In genomic region chr2:161382747-161383146, GRCh38 we compare ENCODE assay signal across 27 cellular contexts. TPM values are rescaled to one million over a fixed set of nuclear protein-coding genes. Genes with fewer than 3 reads are reported as not detected.
"Had no signal": no experiment of that assay in that cellular context is flagged by ENCODE, and none has a peak within 500 bp of the region (broad histone marks: within the 10 kb centered on the region; RNA-seq: fewer than 3 reads in every experiment).

No MANE protein-coding gene starts in this region.

- H3K36me3 ChIP-seq: adrenal gland had no signal

- H3K27ac ChIP-seq: adrenal gland, VCaP had no signal

- H3K9me3 ChIP-seq: adrenal gland had no signal

- H3K27ac Mint-ChIP-seq: activated CD4-positive, alpha-beta memory T cell treated with anti-CD3 and anti-CD28 coated beads, Interleukin-2, amount 10 ng/mL, durations not matched to agents 7 days and 5 days; activated CD4-positive, alpha-beta T cell treated with anti-CD3 and anti-CD28 coated beads for 36 hours; activated naive CD4-positive, alpha-beta T cell treated with anti-CD3 and anti-CD28 coated beads, Interleukin-2, amount 10 ng/mL, durations not matched to agents 7 days and 5 days; activated naive CD8-positive, alpha-beta T cell treated with anti-CD3 and anti-CD28 coated beads, Interleukin-2, amount 10 ng/mL, durations not matched to agents 7 days and 5 days; activated T-cell treated with anti-CD3 and anti-CD28 coated beads, Interleukin-2, amount 50 U/mL, for 72 hours; activated T-helper 2 cell treated with anti-CD3 and anti-CD28 coated beads, Interferon-gamma antibody, Interleukin-2, Interleukin-4, amounts not matched to agents 10 μg/mL and 5 μg/mL and 100 μg/mL, durations not matched to agents 14 hours and 24 hours and 36 hours; T-cell had no signal

- H3K27me3 ChIP-seq: adrenal gland had no signal

- H3K27me3 Mint-ChIP-seq: activated CD4-positive, alpha-beta memory T cell treated with anti-CD3 and anti-CD28 coated beads, Interleukin-2, amount 10 ng/mL, durations not matched to agents 7 days and 5 days; activated CD4-positive, alpha-beta T cell treated with anti-CD3 and anti-CD28 coated beads for 36 hours; activated naive CD4-positive, alpha-beta T cell treated with anti-CD3 and anti-CD28 coated beads, Interleukin-2, amount 10 ng/mL, durations not matched to agents 7 days and 5 days; activated naive CD8-positive, alpha-beta T cell treated with anti-CD3 and anti-CD28 coated beads, Interleukin-2, amount 10 ng/mL, durations not matched to agents 7 days and 5 days; T-cell had no signal

- H3K4me1 ChIP-seq: adrenal gland had no signal

- H3K4me3 ChIP-seq: adrenal gland had no signal

- H3K4me3 Mint-ChIP-seq: activated CD4-positive, alpha-beta memory T cell treated with anti-CD3 and anti-CD28 coated beads, Interleukin-2, amount 10 ng/mL, durations not matched to agents 7 days and 5 days; activated CD4-positive, alpha-beta T cell treated with anti-CD3 and anti-CD28 coated beads for 36 hours; activated naive CD4-positive, alpha-beta T cell treated with anti-CD3 and anti-CD28 coated beads, Interleukin-2, amount 10 ng/mL, durations not matched to agents 7 days and 5 days; activated naive CD8-positive, alpha-beta T cell treated with anti-CD3 and anti-CD28 coated beads, Interleukin-2, amount 10 ng/mL, durations not matched to agents 7 days and 5 days; activated T-cell treated with anti-CD3 and anti-CD28 coated beads, Interleukin-2, amount 50 U/mL, for 72 hours; T-cell had no signal

- ATAC-seq: activated CD4-positive, alpha-beta T cell treated with anti-CD3 and anti-CD28 coated beads for 36 hours; activated T-cell treated with anti-CD3 and anti-CD28 coated beads, Interleukin-2, amount 50 U/mL, for 72 hours; PC-3; T-cell had no signal

- H3K9me3 Mint-ChIP-seq: activated CD4-positive, alpha-beta memory T cell treated with anti-CD3 and anti-CD28 coated beads, Interleukin-2, amount 10 ng/mL, durations not matched to agents 7 days and 5 days; activated naive CD4-positive, alpha-beta T cell treated with anti-CD3 and anti-CD28 coated beads, Interleukin-2, amount 10 ng/mL, durations not matched to agents 7 days and 5 days; activated naive CD8-positive, alpha-beta T cell treated with anti-CD3 and anti-CD28 coated beads, Interleukin-2, amount 10 ng/mL, durations not matched to agents 7 days and 5 days; activated T-cell treated with anti-CD3 and anti-CD28 coated beads, Interleukin-2, amount 50 U/mL, for 72 hours; activated T-helper 2 cell treated with anti-CD3 and anti-CD28 coated beads, Interferon-gamma antibody, Interleukin-2, Interleukin-4, amounts not matched to agents 10 μg/mL and 5 μg/mL and 100 μg/mL, durations not matched to agents 14 hours and 24 hours and 36 hours; T-cell had no signal

- DNase-seq: activated CD4-positive, alpha-beta memory T cell treated with anti-CD3 and anti-CD28 coated beads, Interleukin-2, amount 10 ng/mL, durations not matched to agents 7 days and 5 days; activated CD4-positive, alpha-beta T cell treated with anti-CD3 and anti-CD28 coated beads for 36 hours; activated CD4-positive, alpha-beta T cell treated with anti-CD3 and anti-CD28 coated beads, Interleukin-2, amount 50 U/mL, for 1 hour; activated gamma-delta T cell treated with Interleukin-2 at 50 U/mL for 16 hours; activated naive CD4-positive, alpha-beta T cell treated with anti-CD3 and anti-CD28 coated beads, Interleukin-2, amount 10 ng/mL, durations not matched to agents 7 days and 5 days; activated naive CD8-positive, alpha-beta T cell treated with anti-CD3 and anti-CD28 coated beads, Interleukin-2, amount 10 ng/mL, durations not matched to agents 7 days and 5 days; activated T-cell treated with anti-CD3 and anti-CD28 coated beads, Interleukin-2, amount 50 U/mL, for 72 hours; adrenal gland; anterior cingulate cortex; cerebellar nuclear complex; Karpas-422; MM.1S; NCI-H1105; NCI-H1436; NCI-H187; NCI-H2081; NCI-H2171; NCI-H2227 treated with DMSO at 0.1 percent for 48 hours; NCI-H446 treated with DMSO at 0.1 percent for 48 hours; NCI-H526; PC-3; SHP77 treated with DMSO at 0.1 percent for 48 hours; T-cell had no signal

RNA-seq across cellular contexts. Expression of gene TBR1, which starts 33.4 kb away (rescaled TPM):
- total RNA-seq: activated CD4-positive, alpha-beta memory T cell treated with anti-CD3 and anti-CD28 coated beads, Interleukin-2, amount 10 ng/mL, durations not matched to agents 7 days and 5 days; activated CD8-positive, alpha-beta memory T cell treated with anti-CD3 and anti-CD28 coated beads for 36 hours; activated naive CD8-positive, alpha-beta T cell treated with anti-CD3 and anti-CD28 coated beads, Interleukin-2, amount 10 ng/mL, durations not matched to agents 7 days and 5 days; PC-3; SK-MEL-5; T-cell had no signal
- polyA plus RNA-seq: adrenal gland had no signal
